18 cellular contexts compared by ENCODE assay signal in genomic region chr2:196391149-196391479, GRCh38.
DNase-seq lines count a peak whose midpoint lies in the region; ATAC-seq, FAIRE-seq and TF ChIP-seq lines count a peak whose summit lies in the region.
"Had no signal": no experiment of that assay in that cellular context is flagged by ENCODE, and none has a peak within 500 bp of the region (broad histone marks: within the 10 kb centered on the region; RNA-seq: fewer than 3 reads in every experiment).

No MANE protein-coding gene starts in this region.

- H3K4me3 ChIP-seq in GM12878 (no peak overlapping the region), gastroesophageal sphincter (no peak overlapping the region)
- H3K4me3 ChIP-seq: SJCRH30 had no signal

- ATAC-seq in GM19351 (IDR thresholded peaks at IDR 0.05; ENCODE audit: unreplicated experiment) (peak; percentile 17), HG02870 (IDR thresholded peaks at IDR 0.05; ENCODE audit: unreplicated experiment) (peak; percentile 40), GM12878 (peak; percentile 73), HG03378 (IDR thresholded peaks at IDR 0.05; ENCODE audit: unreplicated experiment) (no peak), gastroesophageal sphincter (no peak), GM18873 (IDR thresholded peaks at IDR 0.05; ENCODE audit: low FRiP score, unreplicated experiment) (no peak)
- ATAC-seq: Panc1 had no signal

- POLR2A ChIA-PET in GM12878 (lab: Charles Lee) = interaction anchor here (1.2 to 3.4 kb wide), 4 partner anchors 8 to 24 kb away, joined by 3 to 16 read pairs (median 4); no protein-coding TSS in a partner anchor
- POLR2A ChIA-PET in activated CD4-positive, alpha-beta memory T cell treated with anti-CD3 and anti-CD28 coated beads, Interleukin-2, amount 10 ng/mL, durations not matched to agents 7 days and 5 days (lab: Charles Lee) = no interaction called here

- intact Hi-C loops in GM12878 (cut with micrococcal nuclease; ENCODE audit: unreplicated experiment) = no loop called here

- WGBS in GM12878 (ENCODE audit: insufficient coverage, insufficient replicate concordance, low lambda C conversion rate, missing lambda C conversion rate) = 50% methylated on average over 1 of the region's 1 CpG
- 80 to 91% methylated on average over 1 of the region's 1 CpG for WGBS in gastroesophageal sphincter (ENCODE audit: low coverage in 1 of 2), 2 donors

- peak overlapping the region; percentile 38 for H3K27ac ChIP-seq in GM12878 (ENCODE audit: control insufficient read depth, insufficient read depth)
- H3K27ac ChIP-seq in gastroesophageal sphincter = no peak overlapping the region
- H3K27ac ChIP-seq: SJCRH30 had no signal

- H3K27me3 ChIP-seq in GM12878 (replicated peaks in 1 of 2; ENCODE audit: control insufficient read depth in 2 of 2, insufficient read depth in 2 of 2, low read length in 1 of 2) = no peaks in the 10 kb centered on the region
- H3K27me3 ChIP-seq in gastroesophageal sphincter = no peaks in the 10 kb centered on the region
- H3K27me3 ChIP-seq: SJCRH30 had no signal

- no peak for TF ChIP-seq POLR2A in GM12878 (IDR thresholded peaks at IDR 0.05; ENCODE audit: low read depth, low read length)
- no peak for TF ChIP-seq POLR2A in gastroesophageal sphincter (IDR thresholded peaks at IDR 0.05)

- H3K4me1 ChIP-seq in GM12878 (ENCODE audit: control insufficient read depth, insufficient read depth, low read length) = peaks cover 18% of the 10 kb centered on the region
- no peaks in the 10 kb centered on the region for H3K4me1 ChIP-seq in gastroesophageal sphincter
- H3K4me1 ChIP-seq: SJCRH30 had no signal

- no peak overlapping the region for H2AFZ ChIP-seq in GM12878 (ENCODE audit: control insufficient read depth, low read depth, low read length)

- FAIRE-seq in GM12878 (lab: Jason Lieb, UNC) = no peak

- SMC1A ChIA-PET in GM12878 (lab: Charles Lee; ENCODE audit: uncharacterized antibody, unreplicated experiment) = interaction anchor here (0.8 to 9.4 kb wide), 8 partner anchors 11 to 76 kb away, joined by 3 to 157 read pairs (median 4); no protein-coding TSS in a partner anchor

- H3K36me3 Mint-ChIP-seq in activated CD4-positive, alpha-beta memory T cell treated with anti-CD3 and anti-CD28 coated beads, Interleukin-2, amount 10 ng/mL, durations not matched to agents 7 days and 5 days (ENCODE audit: low read depth) = no peaks in the 10 kb centered on the region
- H3K36me3 Mint-ChIP-seq: CD14-positive monocyte had no signal

- RAD21 ChIA-PET in GM12878 (lab: Charles Lee; ENCODE audit: unreplicated experiment) = interaction anchor here (1.8 to 3.3 kb wide), 5 partner anchors 9 to 62 kb away, joined by 11 to 17 read pairs (median 14); no protein-coding TSS in a partner anchor

- no peaks in the 10 kb centered on the region for H3K27me3 Mint-ChIP-seq in activated CD4-positive, alpha-beta memory T cell treated with anti-CD3 and anti-CD28 coated beads, Interleukin-2, amount 10 ng/mL, durations not matched to agents 7 days and 5 days

- no peak for TF ChIP-seq RAD21 in GM12878 (IDR thresholded peaks at IDR 0.05; ENCODE audit: insufficient read depth, low read depth, low read length)

- no peaks in the 10 kb centered on the region for H4K20me1 ChIP-seq in GM12878 (ENCODE audit: control insufficient read depth, insufficient read depth)

- H3K36me3 ChIP-seq in GM12878 (ENCODE audit: control insufficient read depth in 2 of 2, insufficient read depth in 2 of 2, low read length in 1 of 2) (no peaks in the 10 kb centered on the region; a peak in 1 of 4 replicates), gastroesophageal sphincter (no peaks in the 10 kb centered on the region)
- H3K36me3 ChIP-seq: SJCRH30 had no signal

- peaks cover 8% of the 10 kb centered on the region for H3K9me3 ChIP-seq in GM12878 (replicated peaks; ENCODE audit: control insufficient read depth, insufficient read depth, low read length)
- no peaks in the 10 kb centered on the region for H3K9me3 ChIP-seq in gastroesophageal sphincter
- H3K9me3 ChIP-seq: SJCRH30 had no signal

- no TSS peak for BruUV-seq in GM12878 (replicated peaks; lab: Mats Ljungman, UMichigan)

- H3K4me3 Mint-ChIP-seq in activated CD4-positive, alpha-beta memory T cell treated with anti-CD3 and anti-CD28 coated beads, Interleukin-2, amount 10 ng/mL, durations not matched to agents 7 days and 5 days = no peak overlapping the region
- H3K4me3 Mint-ChIP-seq: CD14-positive monocyte, H9 had no signal

- H3K4me2 ChIP-seq in GM12878 (ENCODE audit: control insufficient read depth, insufficient read depth) = peak overlapping the region; percentile 15

- CTCF ChIA-PET in GM12878 (lab: Yijun Ruan, JAX) = interaction anchor here (0.8 to 3.5 kb wide), 4 partner anchors 8 to 15 kb away, joined by 3 to 16 read pairs (median 4); no protein-coding TSS in a partner anchor
- CTCF ChIA-PET in activated CD4-positive, alpha-beta memory T cell treated with anti-CD3 and anti-CD28 coated beads, Interleukin-2, amount 10 ng/mL, durations not matched to agents 7 days and 5 days (lab: Charles Lee) = no interaction called here

- no peaks in the 10 kb centered on the region for H3K9me3 Mint-ChIP-seq in activated CD4-positive, alpha-beta memory T cell treated with anti-CD3 and anti-CD28 coated beads, Interleukin-2, amount 10 ng/mL, durations not matched to agents 7 days and 5 days

- H3K27ac Mint-ChIP-seq in activated CD4-positive, alpha-beta memory T cell treated with anti-CD3 and anti-CD28 coated beads, Interleukin-2, amount 10 ng/mL, durations not matched to agents 7 days and 5 days = no peak overlapping the region
- H3K27ac Mint-ChIP-seq: CD14-positive monocyte, H9 had no signal

- peaks cover 82% of the 10 kb centered on the region for H3K79me2 ChIP-seq in GM12878 (ENCODE audit: control insufficient read depth, insufficient read depth, low read length)

- in situ Hi-C loops in GM12878 (cut with MboI) = no loop called here

- TF ChIP-seq CTCF in GM12878 (IDR thresholded peaks at IDR 0.05 in 2 of 3, conservative IDR thresholded peaks at IDR 0.05 in 1 of 3; ENCODE audit: control insufficient read depth in 2 of 3, extremely low read depth in 1 of 3, insufficient read depth in 1 of 3, low read depth in 3 of 3, low read length in 3 of 3) = no peak
- no peak for TF ChIP-seq CTCF in gastroesophageal sphincter (IDR thresholded peaks at IDR 0.05)

- DNase-seq in GM12878 (ENCODE audit: low read depth, low spot score) = no peak
- DNase-seq in activated CD4-positive, alpha-beta memory T cell treated with anti-CD3 and anti-CD28 coated beads, Interleukin-2, amount 10 ng/mL, durations not matched to agents 7 days and 5 days = no peak
- DNase-seq: ACHN, AML-193, DMS79 treated with DMSO at 0.1 percent for 48 hours, H9, KG1, NCI-H1105 treated with DMSO at 0.1 percent for 48 hours, NCI-H1694 treated with DMSO at 0.1 percent for 48 hours, SJCRH30, SW 1271 had no signal

- TF ChIP-seq EP300 in GM12878 (IDR thresholded peaks at IDR 0.05; ENCODE audit: borderline replicate concordance in 1 of 2, control insufficient read depth in 1 of 2, low read depth in 2 of 2, low read length in 2 of 2) (no peak), gastroesophageal sphincter (IDR thresholded peaks at IDR 0.05) (no peak)

- 0 out of 2 replicates have a peak overlapping the region, but pooled peaks have one; percentile 18 for H3K9ac ChIP-seq in GM12878 (ENCODE audit: control insufficient read depth, insufficient read depth, low read length)

- H3K4me1 Mint-ChIP-seq in activated CD4-positive, alpha-beta memory T cell treated with anti-CD3 and anti-CD28 coated beads, Interleukin-2, amount 10 ng/mL, durations not matched to agents 7 days and 5 days = no peaks in the 10 kb centered on the region
- H3K4me1 Mint-ChIP-seq: CD14-positive monocyte had no signal

TF ChIP-seq in GM12878, 131 proteins besides CTCF, POLR2A, EP300 and RAD21:
- TF ChIP-seq ZNF24 (IDR thresholded peaks at IDR 0.05) = no peak

Comparison
In these comparisons a context has a peak if more than half of its experiments do, and no peak if none do; other contexts are left out.
1. ATAC-seq: peak in GM19351 (single experiment), HG02870 (single experiment) and GM12878 (single experiment); none in HG03378 (single experiment), gastroesophageal sphincter (single experiment) and GM18873 (single experiment).